ENCODE assay signal across 21 cellular contexts in genomic region chr5:64691333-64691732, GRCh38. TPM values are rescaled to one million over a fixed set of nuclear protein-coding genes. Genes with fewer than 3 reads are reported as not detected.
DNase-seq lines count a peak whose midpoint lies in the region; TF ChIP-seq lines count a peak whose summit lies in the region.
"Had no signal": no experiment of that assay in that cellular context is flagged by ENCODE, and none has a peak within 500 bp of the region (broad histone marks: within the 10 kb centered on the region; RNA-seq: fewer than 3 reads in every experiment).

No MANE protein-coding gene starts in this region.

- H3K27ac ChIP-seq in HUES64 (ENCODE audit: low read depth, low read length) (no peak overlapping the region), ectodermal cell (ENCODE audit: insufficient read depth, low read depth, low read length, poor library complexity, severe bottlenecking) (no peak overlapping the region), smooth muscle cell (ENCODE audit: low read depth) (no peak overlapping the region)
- H3K27ac ChIP-seq: dorsolateral prefrontal cortex, esophagus muscularis mucosa, RWPE1, sigmoid colon, vagina had no signal

- H3K4me3 ChIP-seq in HUES64 (ENCODE audit: low read length) (peak overlapping the region; percentile 68), ectodermal cell (ENCODE audit: insufficient read depth, low read depth, low read length) (peak overlapping the region; percentile 53), smooth muscle cell (peak overlapping the region; percentile 56)
- H3K4me3 ChIP-seq: GM12878 had no signal

- H3K79me2 ChIP-seq in smooth muscle cell (ENCODE audit: low read depth) = no peaks in the 10 kb centered on the region

- H3K9ac ChIP-seq in HUES64 (ENCODE audit: low read depth, low read length) (peak overlapping the region; percentile 89), smooth muscle cell (ENCODE audit: low read depth) (no peak overlapping the region)

- H3K9me3 ChIP-seq in HUES64 (ENCODE audit: insufficient read depth, low read depth, low read length) (peaks cover 10% of the 10 kb centered on the region; the same call in 1 of the 2 replicates), ectodermal cell (ENCODE audit: control insufficient read depth, low read length) (no peaks in the 10 kb centered on the region), smooth muscle cell (replicated peaks; ENCODE audit: low read depth) (no peaks in the 10 kb centered on the region)
- H3K9me3 ChIP-seq: sigmoid colon, vagina had no signal

- H4K20me1 ChIP-seq in smooth muscle cell (ENCODE audit: low read depth) = no peaks in the 10 kb centered on the region

- H3K4me1 ChIP-seq in HUES64 (ENCODE audit: insufficient read depth, low read length) = peaks cover 27% of the 10 kb centered on the region
- peaks cover 5% of the 10 kb centered on the region for H3K4me1 ChIP-seq in ectodermal cell (ENCODE audit: control insufficient read depth, insufficient read depth, low read length)
- peaks cover 12% of the 10 kb centered on the region for H3K4me1 ChIP-seq in smooth muscle cell (ENCODE audit: low read depth)

- 48% methylated on average over 2 of the region's 3 CpGs for WGBS in HUES64
- 50 to 54% methylated on average over 2 to 3 of the region's 3 CpGs for WGBS in ectodermal cell, 2 experiments
- WGBS in smooth muscle cell (ENCODE audit: low lambda C conversion rate) = 34% methylated on average over 3 of the region's 3 CpGs

- no peak overlapping the region for H2AFZ ChIP-seq in smooth muscle cell (ENCODE audit: low read depth)

- H3K27me3 ChIP-seq in HUES64 (ENCODE audit: insufficient read depth, low read length) = peaks cover 51% of the 10 kb centered on the region
- H3K27me3 ChIP-seq in ectodermal cell (ENCODE audit: control insufficient read depth, insufficient read depth, low read length, poor library complexity, severe bottlenecking) = peaks cover 33% of the 10 kb centered on the region
- peaks cover 35% of the 10 kb centered on the region for H3K27me3 ChIP-seq in smooth muscle cell (ENCODE audit: low read depth)
- H3K27me3 ChIP-seq: vagina had no signal

- H3K36me3 ChIP-seq in HUES64 (ENCODE audit: insufficient read depth, low read length) (peaks cover 8% of the 10 kb centered on the region), ectodermal cell (ENCODE audit: control insufficient read depth, insufficient read depth, low read length) (no peaks in the 10 kb centered on the region), smooth muscle cell (ENCODE audit: low read depth) (no peaks in the 10 kb centered on the region)
- H3K36me3 ChIP-seq: esophagus muscularis mucosa, sigmoid colon, vagina had no signal

- TF ChIP-seq CTCF in smooth muscle cell (IDR thresholded peaks at IDR 0.05; ENCODE audit: borderline replicate concordance, insufficient read depth, poor library complexity, severe bottlenecking) = no peak

- H3F3A ChIP-seq in smooth muscle cell (ENCODE audit: low read depth) = no peaks in the 10 kb centered on the region

- H3K4me2 ChIP-seq in smooth muscle cell = peak overlapping the region; percentile 96

- peak; percentile 6 for DNase-seq in kidney tubule cell (ENCODE audit: low spot score)
- DNase-seq in smooth muscle cell (lab: John Stamatoyannopoulos, UW; ENCODE audit: unreplicated experiment) = no peak
- DNase-seq in nucleus accumbens (lab: John Stamatoyannopoulos, UW) = no peak
- no peak for DNase-seq in effector CD8-positive, alpha-beta T cell (lab: John Stamatoyannopoulos, UW)
- no peak for DNase-seq in NCI-H146 treated with DMSO at 0.1 percent for 48 hours (lab: John Stamatoyannopoulos, UW; ENCODE audit: unreplicated experiment)
- DNase-seq: dorsolateral prefrontal cortex; NCI-H226; NK-92 treated with Interleukin-12 subunit alpha and Interleukin-12 subunit beta, amount 100 ng/mL, for 24 hours; sigmoid colon had no signal

RNA-seq across cellular contexts. Expression of gene SHISAL2B, which starts 1.0 kb away (rescaled TPM):
- polyA plus RNA-seq in HUES64 (2013, experiment 1 of 2) = 18.2 TPM
- polyA plus RNA-seq in HUES64 (2013, experiment 2 of 2) = 14.6 TPM
- polyA plus RNA-seq in ectodermal cell (2013, experiment 1 of 4) = 6.0 TPM
- polyA plus RNA-seq in ectodermal cell (2013, experiment 2 of 4) = 4.2 TPM
- polyA plus RNA-seq in ectodermal cell (2013, experiment 3 of 4) = 9.9 TPM
- polyA plus RNA-seq in ectodermal cell (2013, experiment 4 of 4) = 6.4 TPM
- total RNA-seq in smooth muscle cell = not detected in 2 replicates
- polyA plus RNA-seq in smooth muscle cell = not detected in 2 replicates
- total RNA-seq: activated CD4-positive, alpha-beta T cell treated with anti-CD3 and anti-CD28 coated beads for 36 hours; dorsolateral prefrontal cortex; esophagus muscularis mucosa; GM12878; kidney epithelial cell; LHCN-M2; mononuclear cell; osteocyte; sigmoid colon; vagina had no signal
- polyA plus RNA-seq: BJ, GM12878, sigmoid colon had no signal
